Comparison of ENCODE assay signal across 9 cellular contexts in the genomic region with DNA sequence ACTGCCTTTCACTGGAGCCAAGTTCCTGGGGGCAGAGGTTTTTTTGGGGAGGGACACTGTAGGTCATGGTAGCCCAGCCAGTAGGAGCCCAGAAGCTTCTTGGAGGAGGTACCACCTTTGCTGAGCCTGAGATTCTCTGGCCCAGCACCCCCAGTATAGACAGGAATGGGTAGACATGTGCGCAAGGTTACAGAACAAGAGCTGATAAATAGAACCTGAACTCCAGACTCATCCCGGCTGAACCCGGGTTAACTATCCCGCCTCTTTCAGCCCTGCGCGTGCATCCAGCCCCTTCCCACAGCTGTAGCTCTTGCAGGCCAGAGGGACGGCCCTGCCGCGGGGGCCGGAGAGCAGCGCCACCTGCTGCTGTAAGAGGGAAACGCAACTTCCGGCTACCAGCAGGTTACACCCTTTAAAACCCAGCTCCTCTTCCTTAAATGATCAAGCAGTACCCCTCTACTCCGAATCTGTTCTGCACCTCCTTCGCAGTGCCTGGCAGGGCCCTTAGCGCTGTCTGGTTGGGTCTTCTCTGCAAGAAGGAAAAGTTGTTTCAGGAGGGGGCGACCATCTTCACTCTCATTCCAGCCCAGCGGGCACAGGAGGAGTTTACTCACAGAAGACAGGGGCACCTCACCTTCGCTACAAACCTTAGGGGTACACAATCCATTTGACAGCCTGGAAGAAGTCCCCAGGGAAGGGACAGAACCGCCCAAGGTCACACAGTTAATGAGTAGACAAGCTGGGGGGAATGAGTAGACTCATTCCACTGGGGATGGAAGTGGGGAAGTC. TPM values are rescaled to one million over a fixed set of nuclear protein-coding genes. Genes with fewer than 3 reads are reported as not detected.
DNase-seq lines count a peak whose midpoint lies in the region; ATAC-seq and TF ChIP-seq lines count a peak whose summit lies in the region.
"Had no signal": no experiment of that assay in that cellular context is flagged by ENCODE, and none has a peak within 500 bp of the region (broad histone marks: within the 10 kb centered on the region; RNA-seq: fewer than 3 reads in every experiment).

No MANE protein-coding gene starts in this region.

- no peaks in the 10 kb centered on the region; the same call in 1 of the 2 replicates for H3K9me3 ChIP-seq in NT2/D1 (ENCODE audit: insufficient read depth, low read length)

- H3K9ac ChIP-seq in NT2/D1 (ENCODE audit: insufficient read length, low read depth): no peak overlapping the region

- H3K27me3 ChIP-seq in NT2/D1 (ENCODE audit: insufficient read depth, insufficient read length): no peaks in the 10 kb centered on the region

- peaks cover 5 to 18% (median 12%) of the 10 kb centered on the region in 4 donors for H3K4me1 Mint-ChIP-seq in naive thymus-derived CD8-positive, alpha-beta T cell

- H3K27me3 Mint-ChIP-seq in naive thymus-derived CD8-positive, alpha-beta T cell: peaks cover 6 to 39% (median 21%) of the 10 kb centered on the region in 5 donors

- no peak overlapping the region for H3K4me3 Mint-ChIP-seq in naive thymus-derived CD8-positive, alpha-beta T cell
- H3K4me3 Mint-ChIP-seq: stimulated activated naive CD8-positive, alpha-beta T cell treated with anti-CD3 and anti-CD28 coated beads, Interleukin-15, Interleukin-2, amounts not matched to agents 100 ng/mL and 50 ng/mL, for 24 hours had no signal

- ATAC-seq in HG03521 (IDR thresholded peaks at IDR 0.05; ENCODE audit: unreplicated experiment): peak; percentile 62
- ATAC-seq in naive thymus-derived CD8-positive, alpha-beta T cell: peak; percentile 69 to 78
- ATAC-seq in stimulated activated naive CD8-positive, alpha-beta T cell treated with anti-CD3 and anti-CD28 coated beads, Interleukin-15, Interleukin-2, amounts not matched to agents 100 U/mL and 50 U/mL, for 24 hours: peak; percentile 64

- H3K4me3 ChIP-seq in NT2/D1 (ENCODE audit: insufficient read length, low read depth): no peak overlapping the region

- H3K27ac Mint-ChIP-seq in naive thymus-derived CD8-positive, alpha-beta T cell: no peak overlapping the region
- H3K27ac Mint-ChIP-seq: stimulated activated naive CD8-positive, alpha-beta T cell treated with anti-CD3 and anti-CD28 coated beads, Interleukin-15, Interleukin-2, amounts not matched to agents 100 ng/mL and 50 ng/mL, for 24 hours had no signal

- H3K4me1 ChIP-seq in NT2/D1 (ENCODE audit: insufficient read depth, insufficient read length): no peaks in the 10 kb centered on the region

- peaks cover 34% of the 10 kb centered on the region for H3K36me3 ChIP-seq in NT2/D1 (ENCODE audit: insufficient read depth, insufficient read length, low read length)

- TF ChIP-seq POLR2A in erythroblast (IDR thresholded peaks at IDR 0.05; ENCODE audit: low read length): no peak

- in situ Hi-C loops in GM13977 (cut with MboI; ENCODE audit: low pct_unique_long_range_greater_than_20kb, low sequenced_read_pairs, unreplicated experiment): loop anchor here (10.0 kb wide), 1 partner anchor 81 kb away; no protein-coding TSS in a partner anchor

- POLR2A ChIA-PET in naive thymus-derived CD8-positive, alpha-beta T cell (lab: Charles Lee): no interaction called here

- peak; percentile 97 for DNase-seq in 8988T
- peak; percentile 93 for DNase-seq in GM13977 (ENCODE audit: low spot score)
- peak; percentile 78 for DNase-seq in NT2/D1 (ENCODE audit: low read depth, low spot score)
- peak; percentile 65 for DNase-seq in activated CD8-positive, alpha-beta memory T cell treated with anti-CD3 and anti-CD28 coated beads, Interleukin-2, amount 50 U/mL, for 4 hours
- peak; percentile 78 to 87 for DNase-seq in erythroblast (lab: John Stamatoyannopoulos, UW)
- peak; percentile 15 to 77 (median 59) for DNase-seq in naive thymus-derived CD8-positive, alpha-beta T cell
- DNase-seq in stimulated activated naive CD8-positive, alpha-beta T cell treated with anti-CD3 and anti-CD28 coated beads, Interleukin-15, Interleukin-2, amounts not matched to agents 100 U/mL and 50 U/mL, for 24 hours: peak; percentile 80

- H3K9me3 Mint-ChIP-seq in naive thymus-derived CD8-positive, alpha-beta T cell: no peaks in the 10 kb centered on the region
- H3K9me3 Mint-ChIP-seq: stimulated activated naive CD8-positive, alpha-beta T cell treated with anti-CD3 and anti-CD28 coated beads, Interleukin-15, Interleukin-2, amounts not matched to agents 100 ng/mL and 50 ng/mL, for 24 hours had no signal

- H3K36me3 Mint-ChIP-seq in naive thymus-derived CD8-positive, alpha-beta T cell: peaks cover 0 to 4% (median 0%) of the 10 kb centered on the region in 3 donors

- peak; percentile 95 for TF ChIP-seq CTCF in GM13977 (IDR thresholded peaks at IDR 0.05; ENCODE audit: extremely low read depth, insufficient read depth, missing control alignments)

RNA-seq across cellular contexts. Expression of gene SRXN1, which starts 7.5 kb away (rescaled TPM):
- 1 to 10 TPM; 2.4 to 2.6 TPM for total RNA-seq in naive thymus-derived CD8-positive, alpha-beta T cell
- 10 to 100 TPM in 1 of 3 donors, under 1 TPM in 2; 0.26 to 15.6 (median 0.86) TPM for polyA plus RNA-seq in naive thymus-derived CD8-positive, alpha-beta T cell

RNA-seq across cellular contexts. Expression of gene SCRT2, which starts 30.1 kb away (rescaled TPM):
- not detected for total RNA-seq in naive thymus-derived CD8-positive, alpha-beta T cell
- polyA plus RNA-seq in naive thymus-derived CD8-positive, alpha-beta T cell: not detected

RNA-seq across cellular contexts. Expression of gene TCF15, which starts 35.4 kb away (rescaled TPM):
- total RNA-seq in naive thymus-derived CD8-positive, alpha-beta T cell: not detected
- polyA plus RNA-seq in naive thymus-derived CD8-positive, alpha-beta T cell: not detected
